ENCODE assay signal across 1 cellular context in the genomic region with DNA sequence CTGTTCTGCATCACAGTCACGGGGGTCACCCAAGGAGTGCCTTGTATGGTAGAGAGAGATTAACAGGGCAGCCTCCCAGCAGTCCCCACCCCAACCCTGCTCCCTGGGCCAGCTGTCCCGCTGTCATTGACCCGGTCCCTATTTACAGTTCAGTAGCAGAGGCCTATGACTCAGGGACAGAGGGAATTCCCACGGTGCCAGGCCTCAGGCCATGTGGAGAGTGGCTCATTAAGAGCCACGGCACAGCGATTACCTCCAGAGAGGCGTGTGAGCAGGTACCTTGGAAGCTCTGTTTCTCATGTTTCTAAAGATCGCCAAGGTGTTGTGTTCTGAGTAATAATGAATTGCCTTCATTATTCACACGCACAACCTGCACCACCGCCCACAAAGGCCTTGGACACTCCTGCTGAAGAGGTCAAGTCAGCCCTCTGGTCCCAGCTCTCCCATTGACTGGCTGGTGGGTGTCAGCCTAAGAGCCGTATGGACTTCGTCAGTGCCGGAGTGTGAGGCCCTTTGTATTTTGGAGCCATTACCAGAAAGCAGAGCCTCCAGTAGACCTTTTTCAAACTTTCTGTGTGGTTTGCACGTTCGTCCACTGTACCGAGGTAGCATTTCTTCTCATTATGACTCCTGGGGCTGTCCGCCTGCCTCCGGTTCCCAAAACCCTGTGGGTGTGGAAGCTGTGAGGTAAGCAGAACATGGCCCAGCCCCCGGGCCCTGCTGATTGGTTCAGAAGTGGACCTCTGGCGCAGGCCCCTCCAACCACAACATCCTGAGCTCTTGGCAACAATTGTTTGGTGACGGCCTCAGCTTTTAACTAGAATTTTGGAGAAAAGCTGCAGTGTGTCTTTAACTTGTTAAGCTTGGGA.
TF ChIP-seq lines count a peak whose summit lies in the region.

No MANE protein-coding gene starts in this region.

TF ChIP-seq in K562, 482 proteins besides CTCF, POLR2A, EP300 and RAD21 (continued from another document and continues in another):
- TF ChIP-seq CBX2 (IDR thresholded peaks at IDR 0.05; ENCODE audit: insufficient read depth, low read length, poor library complexity, severe bottlenecking) (no peak), HMGN3 (IDR thresholded peaks at IDR 0.05; ENCODE audit: borderline replicate concordance, extremely low read depth, insufficient read length, low read depth, low read length) (no peak), HNRNPLL (IDR thresholded peaks at IDR 0.05; ENCODE audit: low read depth, low read length, poor library complexity, severe bottlenecking) (no peak), SPI1 (IDR thresholded peaks at IDR 0.05; ENCODE audit: borderline replicate concordance, low read depth, low read length) (0 out of 2 replicates have a peak, but pooled peaks have one; percentile 7), NONO (IDR thresholded peaks at IDR 0.05; ENCODE audit: low read depth in 2 of 2, low read length in 1 of 2) (peak in 1 of 2 experiments; percentile 9; a peak in 1 of 4 replicates), SAP30 (IDR thresholded peaks at IDR 0.05; ENCODE audit: borderline replicate concordance, insufficient read depth, low read depth, low read length, poor library complexity, severe bottlenecking) (no peak), NRF1 (conservative IDR thresholded peaks at IDR 0.05 in 1 of 2, IDR thresholded peaks at IDR 0.05 in 1 of 2) (peak; percentile 87 to 88), FOXK2 (conservative IDR thresholded peaks at IDR 0.05 in 1 of 2, IDR thresholded peaks at IDR 0.05 in 1 of 2; ENCODE audit: low read depth in 2 of 2) (peak; percentile 87 to 94), ZNF644 (tag; IDR thresholded peaks at IDR 0.05; ENCODE audit: low read depth) (no peak), ZBTB2 (IDR thresholded peaks at IDR 0.05) (no peak), RFX5 (IDR thresholded peaks at IDR 0.05; ENCODE audit: low read depth, low read length) (no peak), CCAR2 (IDR thresholded peaks at IDR 0.05; ENCODE audit: low read depth, low read length) (no peak), GTF2A2 (tag; IDR thresholded peaks at IDR 0.05) (no peak), SIRT6 (IDR thresholded peaks at IDR 0.05; ENCODE audit: low read depth, low read length) (no peak), MCM5 (IDR thresholded peaks at IDR 0.05; ENCODE audit: low read depth) (no peak), SNRNP70 (optimal IDR thresholded peaks at IDR 0.05; ENCODE audit: low read depth, low read length) (no peak), ETV6 (IDR thresholded peaks at IDR 0.05; ENCODE audit: borderline replicate concordance in 1 of 2, low read depth in 2 of 2, low read length in 1 of 2) (no peak), ETV6 (CRISPR knock-in tag; IDR thresholded peaks at IDR 0.05; ENCODE audit: borderline replicate concordance) (no peak), SUPT5H (IDR thresholded peaks at IDR 0.05) (peak; percentile 63; the same call in 1 of the 2 replicates), ZNF592 (IDR thresholded peaks at IDR 0.05) (peak; percentile 82; the same call in 1 of the 2 replicates), ZNF586 (CRISPR knock-in tag; conservative IDR thresholded peaks at IDR 0.05) (no peak), MTA3 (IDR thresholded peaks at IDR 0.05; ENCODE audit: borderline replicate concordance) (no peak), NELFE (IDR thresholded peaks at IDR 0.05; ENCODE audit: insufficient read depth, insufficient read length) (no peak), L3MBTL2 (IDR thresholded peaks at IDR 0.05) (peak; percentile 79), TCF3 (CRISPR knock-in tag; IDR thresholded peaks at IDR 0.05) (peak; percentile 40; the same call in 1 of the 2 replicates), CBX3 (IDR thresholded peaks at IDR 0.05; ENCODE audit: borderline replicate concordance in 1 of 2, low read length in 2 of 2) (no peak), ZBTB7A (IDR thresholded peaks at IDR 0.05; ENCODE audit: borderline replicate concordance, control insufficient read depth, low read depth, low read length) (peak; percentile 71; the same call in 1 of the 2 replicates), CLOCK (CRISPR knock-in tag; IDR thresholded peaks at IDR 0.05; ENCODE audit: borderline replicate concordance) (no peak), PPARD (CRISPR knock-in tag; IDR thresholded peaks at IDR 0.05) (no peak), DACH1 (IDR thresholded peaks at IDR 0.05; ENCODE audit: partially characterized antibody) (peak; percentile 74), HSF4 (CRISPR knock-in tag; IDR thresholded peaks at IDR 0.05; ENCODE audit: borderline replicate concordance) (no peak), EHMT2 (IDR thresholded peaks at IDR 0.05) (no peak), RFX7 (CRISPR knock-in tag; IDR thresholded peaks at IDR 0.05) (no peak; the same call in 1 of the 2 replicates), ZHX1 (conservative IDR thresholded peaks at IDR 0.05; ENCODE audit: low read length) (no peak), RBBP5 (IDR thresholded peaks at IDR 0.05; ENCODE audit: borderline replicate concordance, insufficient read depth, low read length, poor library complexity, severe bottlenecking) (peak; percentile 5), KLF16 (IDR thresholded peaks at IDR 0.05) (no peak), ZC3H8 (IDR thresholded peaks at IDR 0.05) (no peak), ARNT (IDR thresholded peaks at IDR 0.05) (no peak), RBM39 (optimal IDR thresholded peaks at IDR 0.05; ENCODE audit: low read depth, low read length) (no peak), ZNF780A (CRISPR knock-in tag; IDR thresholded peaks at IDR 0.05) (no peak), ZNF696 (CRISPR knock-in tag; conservative IDR thresholded peaks at IDR 0.05) (no peak), KDM4B (IDR thresholded peaks at IDR 0.05; ENCODE audit: borderline replicate concordance in 2 of 2, low read depth in 1 of 2) (no peak), TRIM28 (IDR thresholded peaks at IDR 0.05) (no peak), ZNF707 (CRISPR knock-in tag; conservative IDR thresholded peaks at IDR 0.05) (no peak), MCM3 (IDR thresholded peaks at IDR 0.05) (no peak), POLR2H (tag; IDR thresholded peaks at IDR 0.05; ENCODE audit: low read depth) (no peak), HEY1 (CRISPR knock-in tag; IDR thresholded peaks at IDR 0.05; ENCODE audit: borderline replicate concordance) (no peak), POLR2B (IDR thresholded peaks at IDR 0.05; ENCODE audit: low read depth, partially characterized antibody) (peak; percentile 49), KDM5B (IDR thresholded peaks at IDR 0.05; ENCODE audit: insufficient replicate concordance, low read depth, low read length) (peak; percentile 45), MLX (CRISPR knock-in tag; conservative IDR thresholded peaks at IDR 0.05) (no peak), CBFA2T2 (conservative IDR thresholded peaks at IDR 0.05) (peak; percentile 34), MIER1 (IDR thresholded peaks at IDR 0.05; ENCODE audit: low read depth) (no peak), SIN3A (IDR thresholded peaks at IDR 0.05; ENCODE audit: borderline replicate concordance in 2 of 2, control insufficient read depth in 1 of 2, low read depth in 2 of 2, low read length in 2 of 2) (peak; percentile 63; a peak in 2 of 4 replicates), DMBX1 (CRISPR knock-in tag; IDR thresholded peaks at IDR 0.05; ENCODE audit: borderline replicate concordance) (no peak)
- TF ChIP-seq, protein P1, sequence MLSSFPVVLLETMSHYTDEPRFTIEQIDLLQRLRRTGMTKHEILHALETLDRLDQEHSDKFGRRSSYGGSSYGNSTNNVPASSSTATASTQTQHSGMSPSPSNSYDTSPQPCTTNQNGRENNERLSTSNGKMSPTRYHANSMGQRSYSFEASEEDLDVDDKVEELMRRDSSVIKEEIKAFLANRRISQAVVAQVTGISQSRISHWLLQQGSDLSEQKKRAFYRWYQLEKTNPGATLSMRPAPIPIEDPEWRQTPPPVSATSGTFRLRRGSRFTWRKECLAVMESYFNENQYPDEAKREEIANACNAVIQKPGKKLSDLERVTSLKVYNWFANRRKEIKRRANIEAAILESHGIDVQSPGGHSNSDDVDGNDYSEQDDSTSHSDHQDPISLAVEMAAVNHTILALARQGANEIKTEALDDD (IDR thresholded peaks at IDR 0.05), result 0 out of 2 replicates have a peak, but pooled peaks have one; percentile 20
- TF ChIP-seq, protein P2, sequence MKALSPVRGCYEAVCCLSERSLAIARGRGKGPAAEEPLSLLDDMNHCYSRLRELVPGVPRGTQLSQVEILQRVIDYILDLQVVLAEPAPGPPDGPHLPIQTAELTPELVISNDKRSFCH (CRISPR knock-in tag; IDR thresholded peaks at IDR 0.05), result no peak
- TF ChIP-seq, protein P2 (tag; IDR thresholded peaks at IDR 0.05), result no peak
